ENCODE assay signal across 11 cellular contexts in genomic region chr5:119309290-119309818, GRCh38. TPM values are rescaled to one million over a fixed set of nuclear protein-coding genes. Genes with fewer than 3 reads are reported as not detected.
A peak's percentile ranks its signal among the peaks of the same experiment; 100 is the strongest.
DNase-seq lines count a peak whose midpoint lies in the region; ATAC-seq, FAIRE-seq and TF ChIP-seq lines count a peak whose summit lies in the region.
"Had no signal": no experiment of that assay in that cellular context is flagged by ENCODE, and none has a peak within 500 bp of the region (broad histone marks: within the 10 kb centered on the region; RNA-seq: fewer than 3 reads in every experiment).

No MANE protein-coding gene starts in this region.

- H3K4me1 ChIP-seq in CD8-positive, alpha-beta memory T cell (ENCODE audit: insufficient read depth, low read length): peaks cover 96% of the 10 kb centered on the region
- peaks cover 79% of the 10 kb centered on the region for H3K4me1 ChIP-seq in KMS-11 (ENCODE audit: low read depth, poor library complexity, severe bottlenecking)
- H3K4me1 ChIP-seq in endodermal cell (ENCODE audit: control insufficient read depth, insufficient read depth, low read length): no peaks in the 10 kb centered on the region
- H3K4me1 ChIP-seq: breast epithelium had no signal

- CTCF ChIA-PET in CD8-positive, alpha-beta memory T cell (lab: Charles Lee): interaction anchor here (0.9 to 7.4 kb wide), 3 partner anchors 18 to 101 kb away, joined by 3 to 82 read pairs (median 4); no protein-coding TSS in a partner anchor

- 95 to 100% methylated on average over 1 to 4 of the region's 4 CpGs for WGBS in endodermal cell (ENCODE audit: insufficient coverage in 1 of 2, insufficient read length in 1 of 2), 2 experiments

- peak overlapping the region; percentile 89 to 99 (median 98) for H3K27ac Mint-ChIP-seq in CD8-positive, alpha-beta memory T cell
- no peak overlapping the region for H3K27ac Mint-ChIP-seq in endodermal cell

- peak overlapping the region; percentile 27 for H3K4me3 ChIP-seq in CD8-positive, alpha-beta memory T cell (ENCODE audit: low read length)
- H3K4me3 ChIP-seq in KMS-11 (IDR thresholded peaks at IDR 0.05; ENCODE audit: insufficient read depth, low read depth, low read length) (no peak overlapping the region), endodermal cell (ENCODE audit: low read length) (no peak overlapping the region)
- H3K4me3 ChIP-seq: breast epithelium had no signal

- no peaks in the 10 kb centered on the region for H3K79me2 ChIP-seq in KMS-11 (ENCODE audit: insufficient read depth, low read depth)

- no peak overlapping the region for H2AFZ ChIP-seq in KMS-11 (ENCODE audit: low read depth)

- peak overlapping the region; percentile 85 for H3K4me2 ChIP-seq in KMS-11

- POLR2A ChIA-PET in CD8-positive, alpha-beta memory T cell (lab: Charles Lee): interaction anchor here (1.5 kb wide), 1 partner anchor 9 kb away, joined by 3 read pairs; no protein-coding TSS in a partner anchor

- H3K9me3 ChIP-seq in CD8-positive, alpha-beta memory T cell (ENCODE audit: low read length): no peaks in the 10 kb centered on the region
- no peaks in the 10 kb centered on the region for H3K9me3 ChIP-seq in endodermal cell (ENCODE audit: control insufficient read depth, low read length)
- H3K9me3 ChIP-seq: breast epithelium had no signal

- H3K27me3 ChIP-seq in CD8-positive, alpha-beta memory T cell (ENCODE audit: insufficient read depth, low read length, poor library complexity, severe bottlenecking): no peaks in the 10 kb centered on the region
- no peaks in the 10 kb centered on the region for H3K27me3 ChIP-seq in KMS-11 (ENCODE audit: insufficient read depth, low read depth)
- H3K27me3 ChIP-seq in endodermal cell (ENCODE audit: control insufficient read depth, insufficient read depth, low read length, poor library complexity, severe bottlenecking): no peaks in the 10 kb centered on the region
- H3K27me3 ChIP-seq: breast epithelium had no signal

- FAIRE-seq in D721Med (lab: Jason Lieb, UNC): no peak

- H3K4me1 Mint-ChIP-seq in CD8-positive, alpha-beta memory T cell: peaks cover 91 to 99% (median 98%) of the 10 kb centered on the region in 3 donors
- H3K4me1 Mint-ChIP-seq in endodermal cell: peaks cover 2% of the 10 kb centered on the region

- H3K36me3 Mint-ChIP-seq in CD8-positive, alpha-beta memory T cell: peaks cover 3 to 9% (median 4%) of the 10 kb centered on the region in 3 donors
- peaks cover 19% of the 10 kb centered on the region for H3K36me3 Mint-ChIP-seq in endodermal cell (ENCODE audit: low read depth)

- no peaks in the 10 kb centered on the region for H3K9me3 Mint-ChIP-seq in CD8-positive, alpha-beta memory T cell
- H3K9me3 Mint-ChIP-seq in endodermal cell: no peaks in the 10 kb centered on the region

- H3K27me3 Mint-ChIP-seq in CD8-positive, alpha-beta memory T cell: no peaks in the 10 kb centered on the region
- no peaks in the 10 kb centered on the region for H3K27me3 Mint-ChIP-seq in endodermal cell (ENCODE audit: insufficient read depth)

- no peak for DNase-seq in CD8-positive, alpha-beta memory T cell
- DNase-seq in endodermal cell (peak; percentile 11), D721Med (ENCODE audit: insufficient read length, low spot score) (no peak), DMS 273 treated with DMSO at 0.1 percent for 48 hours (lab: John Stamatoyannopoulos, UW) (no peak), iPS-NIHi7 (ENCODE audit: extremely low spot score) (no peak), DMS53 (lab: John Stamatoyannopoulos, UW) (no peak)
- DNase-seq: NCI-H774 had no signal

- TF ChIP-seq CTCF in KMS-11 (conservative IDR thresholded peaks at IDR 0.05; ENCODE audit: low read depth, low read length) (no peak), endodermal cell (conservative IDR thresholded peaks at IDR 0.05) (no peak), D721Med (IDR thresholded peaks at IDR 0.05; ENCODE audit: insufficient read depth, missing control alignments) (no peak)

- peak overlapping the region; percentile 0; the same call in 1 of the 2 replicates for H3K9ac ChIP-seq in KMS-11
- H3K9ac ChIP-seq in endodermal cell (ENCODE audit: extremely low read depth, low read length, poor library complexity, severe bottlenecking): no peak overlapping the region

- H3K4me3 Mint-ChIP-seq in CD8-positive, alpha-beta memory T cell: peak overlapping the region; percentile 60 to 91 (median 86)
- H3K4me3 Mint-ChIP-seq in endodermal cell: no peak overlapping the region

- H4K20me1 ChIP-seq in KMS-11 (ENCODE audit: insufficient read depth): no peaks in the 10 kb centered on the region

- no peaks in the 10 kb centered on the region for H3K36me3 ChIP-seq in CD8-positive, alpha-beta memory T cell (ENCODE audit: insufficient read depth, low read length)
- no peaks in the 10 kb centered on the region for H3K36me3 ChIP-seq in KMS-11 (ENCODE audit: insufficient read depth)
- peaks cover 21% of the 10 kb centered on the region for H3K36me3 ChIP-seq in endodermal cell (ENCODE audit: control insufficient read depth, insufficient read depth, low read length)
- H3K36me3 ChIP-seq: breast epithelium had no signal

- ATAC-seq in GM21447 (IDR thresholded peaks at IDR 0.05; ENCODE audit: unreplicated experiment): peak; percentile 10

- H3K27ac ChIP-seq in CD8-positive, alpha-beta memory T cell (ENCODE audit: low read depth, low read length): peak overlapping the region; percentile 26
- H3K27ac ChIP-seq in KMS-11 (peak overlapping the region; percentile 44), endodermal cell (ENCODE audit: low read depth, low read length) (no peak overlapping the region)
- H3K27ac ChIP-seq: breast epithelium, VCaP had no signal

RNA-seq across cellular contexts. Expression of gene TNFAIP8, which starts 46.5 kb away (rescaled TPM):
- 100 to 1,000 TPM; 295 to 311 TPM for total RNA-seq in CD8-positive, alpha-beta memory T cell
- 207 TPM for polyA plus RNA-seq in CD8-positive, alpha-beta memory T cell
- 10 to 100 TPM; 29.6 to 39.5 TPM for total RNA-seq in endodermal cell
- 16.1 TPM for polyA plus RNA-seq in endodermal cell (2013, experiment 1 of 2)
- 14.5 TPM for polyA plus RNA-seq in endodermal cell (2013, experiment 2 of 2)

Comparison
In these comparisons a context has a peak if more than half of its experiments do, and no peak if none do; other contexts are left out.
1. RNA of gene TNFAIP8, which starts 46.5 kb away (total RNA-seq): 295 to 311 TPM in CD8-positive, alpha-beta memory T cell; 29.6 to 39.5 TPM in endodermal cell; every median in the first group is over 4 times any median in the second.